Comparison of ENCODE assay signal across 1 cellular context in the genomic region with DNA sequence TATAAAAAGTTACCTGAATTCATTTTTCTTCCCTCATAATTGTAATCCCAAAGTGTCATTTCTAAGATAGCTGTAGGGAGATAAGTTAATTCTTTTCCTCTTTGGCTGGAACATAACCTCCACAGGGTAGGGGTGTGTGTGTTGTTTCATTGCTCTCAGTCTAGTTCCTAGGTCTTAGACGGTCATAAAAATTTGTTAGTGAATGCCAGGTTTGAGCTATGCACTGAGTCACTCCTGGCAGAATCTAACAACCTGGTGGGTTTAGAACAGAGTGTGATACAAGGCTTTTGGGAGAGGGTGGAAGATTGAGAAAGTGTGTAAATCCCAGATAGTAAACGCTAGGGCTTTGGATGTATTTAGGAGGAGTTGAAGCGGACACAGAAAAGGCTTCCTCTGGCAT.
TF ChIP-seq lines count a peak whose summit lies in the region.

No MANE protein-coding gene starts in this region.

TF ChIP-seq in GM23338, 12 proteins besides CTCF, POLR2A, EP300 and RAD21 (continued from another document):
- TF ChIP-seq, protein P1, sequence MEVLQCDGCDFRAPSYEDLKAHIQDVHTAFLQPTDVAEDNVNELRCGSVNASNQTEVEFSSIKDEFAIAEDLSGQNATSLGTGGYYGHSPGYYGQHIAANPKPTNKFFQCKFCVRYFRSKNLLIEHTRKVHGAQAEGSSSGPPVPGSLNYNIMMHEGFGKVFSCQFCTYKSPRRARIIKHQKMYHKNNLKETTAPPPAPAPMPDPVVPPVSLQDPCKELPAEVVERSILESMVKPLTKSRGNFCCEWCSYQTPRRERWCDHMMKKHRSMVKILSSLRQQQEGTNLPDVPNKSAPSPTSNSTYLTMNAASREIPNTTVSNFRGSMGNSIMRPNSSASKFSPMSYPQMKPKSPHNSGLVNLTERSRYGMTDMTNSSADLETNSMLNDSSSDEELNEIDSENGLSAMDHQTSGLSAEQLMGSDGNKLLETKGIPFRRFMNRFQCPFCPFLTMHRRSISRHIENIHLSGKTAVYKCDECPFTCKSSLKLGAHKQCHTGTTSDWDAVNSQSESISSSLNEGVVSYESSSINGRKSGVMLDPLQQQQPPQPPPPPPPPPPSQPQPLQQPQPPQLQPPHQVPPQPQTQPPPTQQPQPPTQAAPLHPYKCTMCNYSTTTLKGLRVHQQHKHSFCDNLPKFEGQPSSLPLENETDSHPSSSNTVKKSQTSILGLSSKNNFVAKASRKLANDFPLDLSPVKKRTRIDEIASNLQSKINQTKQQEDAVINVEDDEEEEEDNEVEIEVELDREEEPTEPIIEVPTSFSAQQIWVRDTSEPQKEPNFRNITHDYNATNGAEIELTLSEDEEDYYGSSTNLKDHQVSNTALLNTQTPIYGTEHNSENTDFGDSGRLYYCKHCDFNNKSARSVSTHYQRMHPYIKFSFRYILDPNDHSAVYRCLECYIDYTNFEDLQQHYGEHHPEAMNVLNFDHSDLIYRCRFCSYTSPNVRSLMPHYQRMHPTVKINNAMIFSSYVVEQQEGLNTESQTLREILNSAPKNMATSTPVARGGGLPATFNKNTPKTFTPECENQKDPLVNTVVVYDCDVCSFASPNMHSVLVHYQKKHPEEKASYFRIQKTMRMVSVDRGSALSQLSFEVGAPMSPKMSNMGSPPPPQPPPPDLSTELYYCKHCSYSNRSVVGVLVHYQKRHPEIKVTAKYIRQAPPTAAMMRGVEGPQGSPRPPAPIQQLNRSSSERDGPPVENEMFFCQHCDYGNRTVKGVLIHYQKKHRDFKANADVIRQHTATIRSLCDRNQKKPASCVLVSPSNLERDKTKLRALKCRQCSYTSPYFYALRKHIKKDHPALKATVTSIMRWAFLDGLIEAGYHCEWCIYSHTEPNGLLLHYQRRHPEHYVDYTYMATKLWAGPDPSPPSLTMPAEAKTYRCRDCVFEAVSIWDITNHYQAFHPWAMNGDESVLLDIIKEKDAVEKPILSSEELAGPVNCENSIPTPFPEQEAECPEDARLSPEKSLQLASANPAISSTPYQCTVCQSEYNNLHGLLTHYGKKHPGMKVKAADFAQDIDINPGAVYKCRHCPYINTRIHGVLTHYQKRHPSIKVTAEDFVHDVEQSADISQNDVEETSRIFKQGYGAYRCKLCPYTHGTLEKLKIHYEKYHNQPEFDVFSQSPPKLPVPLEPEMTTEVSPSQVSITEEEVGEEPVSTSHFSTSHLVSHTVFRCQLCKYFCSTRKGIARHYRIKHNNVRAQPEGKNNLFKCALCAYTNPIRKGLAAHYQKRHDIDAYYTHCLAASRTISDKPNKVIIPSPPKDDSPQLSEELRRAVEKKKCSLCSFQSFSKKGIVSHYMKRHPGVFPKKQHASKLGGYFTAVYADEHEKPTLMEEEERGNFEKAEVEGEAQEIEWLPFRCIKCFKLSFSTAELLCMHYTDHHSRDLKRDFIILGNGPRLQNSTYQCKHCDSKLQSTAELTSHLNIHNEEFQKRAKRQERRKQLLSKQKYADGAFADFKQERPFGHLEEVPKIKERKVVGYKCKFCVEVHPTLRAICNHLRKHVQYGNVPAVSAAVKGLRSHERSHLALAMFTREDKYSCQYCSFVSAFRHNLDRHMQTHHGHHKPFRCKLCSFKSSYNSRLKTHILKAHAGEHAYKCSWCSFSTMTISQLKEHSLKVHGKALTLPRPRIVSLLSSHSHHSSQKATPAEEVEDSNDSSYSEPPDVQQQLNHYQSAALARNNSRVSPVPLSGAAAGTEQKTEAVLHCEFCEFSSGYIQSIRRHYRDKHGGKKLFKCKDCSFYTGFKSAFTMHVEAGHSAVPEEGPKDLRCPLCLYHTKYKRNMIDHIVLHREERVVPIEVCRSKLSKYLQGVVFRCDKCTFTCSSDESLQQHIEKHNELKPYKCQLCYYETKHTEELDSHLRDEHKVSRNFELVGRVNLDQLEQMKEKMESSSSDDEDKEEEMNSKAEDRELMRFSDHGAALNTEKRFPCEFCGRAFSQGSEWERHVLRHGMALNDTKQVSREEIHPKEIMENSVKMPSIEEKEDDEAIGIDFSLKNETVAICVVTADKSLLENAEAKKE (CRISPR knock-in tag; IDR thresholded peaks at IDR 0.05), result no peak
- TF ChIP-seq STAT1 (IDR thresholded peaks at IDR 0.05; ENCODE audit: unreplicated experiment) (no peak), ZNF114 (CRISPR knock-in tag; IDR thresholded peaks at IDR 0.05) (no peak), JUNB (IDR thresholded peaks at IDR 0.05; ENCODE audit: unreplicated experiment) (no peak), POLR2AphosphoS5 (IDR thresholded peaks at IDR 0.05; ENCODE audit: low read depth) (no peak)
